Comparison of ENCODE assay signal across 1 cellular context in genomic region chr3:124851905-124852304, GRCh38.
TF ChIP-seq lines count a peak whose summit lies in the region.

No MANE protein-coding gene starts in this region.

TF ChIP-seq in H1, 55 proteins besides CTCF, POLR2A, EP300 and RAD21 (continued from another document):
- no peak for TF ChIP-seq RNF2 (IDR thresholded peaks at IDR 0.05; ENCODE audit: borderline replicate concordance, low read depth, low read length, missing control alignments, poor library complexity, severe bottlenecking)
- TF ChIP-seq NRF1 (IDR thresholded peaks at IDR 0.05; ENCODE audit: low read depth, low read length), result no peak
- TF ChIP-seq USF2 (IDR thresholded peaks at IDR 0.05; ENCODE audit: low read length), result no peak
- TF ChIP-seq BRCA1 (IDR thresholded peaks at IDR 0.05; ENCODE audit: low read depth, low read length), result no peak
- TF ChIP-seq PHF8 (conservative IDR thresholded peaks at IDR 0.05; ENCODE audit: low read depth, low read length), result no peak
- TF ChIP-seq KDM4A (IDR thresholded peaks at IDR 0.05; ENCODE audit: low read depth, low read length, severe bottlenecking), result no peak
- TF ChIP-seq GTF2F1 (IDR thresholded peaks at IDR 0.05; ENCODE audit: borderline replicate concordance, low read depth, low read length), result no peak
- no peak for TF ChIP-seq CREB1 (IDR thresholded peaks at IDR 0.05)
- TF ChIP-seq YY1 (IDR thresholded peaks at IDR 0.05; ENCODE audit: low read depth, low read length), result no peak
- no peak for TF ChIP-seq EGR1 (IDR thresholded peaks at IDR 0.05; ENCODE audit: borderline replicate concordance, low read depth, low read length)
